ENCODE assay signal across 13 cellular contexts in genomic region chr6:113396644-113397201, GRCh38.
DNase-seq lines count a peak whose midpoint lies in the region; ATAC-seq and TF ChIP-seq lines count a peak whose summit lies in the region.
"Had no signal": no experiment of that assay in that cellular context is flagged by ENCODE, and none has a peak within 500 bp of the region (broad histone marks: within the 10 kb centered on the region; RNA-seq: fewer than 3 reads in every experiment).

No MANE protein-coding gene starts in this region.

- H3K36me3 Mint-ChIP-seq in nephron (ENCODE audit: low read depth) = no peaks in the 10 kb centered on the region
- H3K36me3 Mint-ChIP-seq: IgD-negative memory B cell had no signal

- POLR2A ChIA-PET in HEK293 (lab: Yijun Ruan, JAX) = interaction anchor here (0.6 kb wide), 2 partner anchors 48 to 64 kb away, joined by 4 read pairs; no protein-coding TSS in a partner anchor

- no peaks in the 10 kb centered on the region for H3K27me3 Mint-ChIP-seq in nephron (ENCODE audit: low read depth)
- H3K27me3 Mint-ChIP-seq: IgD-negative memory B cell had no signal

- H3K4me3 Mint-ChIP-seq in nephron = no peak overlapping the region
- H3K4me3 Mint-ChIP-seq: IgD-negative memory B cell had no signal

- no peaks in the 10 kb centered on the region for H3K9me3 Mint-ChIP-seq in nephron
- H3K9me3 Mint-ChIP-seq: IgD-negative memory B cell had no signal

- no peaks in the 10 kb centered on the region for H3K9me3 ChIP-seq in HEK293 (ENCODE audit: control insufficient read depth, insufficient read depth, low read depth, low read length)
- H3K9me3 ChIP-seq: BLaER1, HAP-1 had no signal

- no peaks in the 10 kb centered on the region; the same call in 1 of the 2 replicates for H3K4me1 ChIP-seq in HEK293 (ENCODE audit: control insufficient read depth, insufficient read depth, low read length)
- H3K4me1 ChIP-seq: BLaER1, HAP-1 had no signal

- peak; percentile 31 for DNase-seq in DMS79 (lab: John Stamatoyannopoulos, UW)
- DNase-seq in amniotic epithelial cell (ENCODE audit: low read depth) = peak; percentile 34
- no peak for DNase-seq in cerebellum (ENCODE audit: low spot score)
- DNase-seq in CD1c-positive myeloid dendritic cell (ENCODE audit: extremely low spot score) = no peak
- DNase-seq: MV-4-11, NCI-H1436 treated with DMSO at 0.1 percent for 48 hours, SHP77 had no signal

- peaks cover 39% of the 10 kb centered on the region for H3K4me1 Mint-ChIP-seq in nephron

- H3K4me3 ChIP-seq in HEK293 (ENCODE audit: low read depth, low read length) = no peak overlapping the region
- H3K4me3 ChIP-seq: BLaER1, HAP-1 had no signal

- H3K27ac Mint-ChIP-seq in nephron = peak overlapping the region; percentile 48 to 87 (median 82)
- H3K27ac Mint-ChIP-seq: IgD-negative memory B cell had no signal

- TF ChIP-seq CTCF in HEK293 (tag by site-specific recombination; IDR thresholded peaks at IDR 0.05) (no peak), nephron (IDR thresholded peaks at IDR 0.05; ENCODE audit: unreplicated experiment in 3 of 3) (no peak)

- no peaks in the 10 kb centered on the region for H3K36me3 ChIP-seq in HEK293 (ENCODE audit: control insufficient read depth in 2 of 2, insufficient read depth in 1 of 2, low read length in 2 of 2)
- H3K36me3 ChIP-seq: BLaER1, HAP-1 had no signal

- no peak for ATAC-seq in GM21423 (IDR thresholded peaks at IDR 0.05; ENCODE audit: unreplicated experiment)

- CTCF ChIA-PET in HEK293 (lab: Yijun Ruan, JAX) = interaction anchor here (1.1 kb wide), 1 partner anchor 19 kb away, joined by 4 read pairs; no protein-coding TSS in a partner anchor

- no peak overlapping the region for H3K27ac ChIP-seq in HEK293 (ENCODE audit: extremely low read depth, low read depth, low read length)
- H3K27ac ChIP-seq: BLaER1 had no signal

TF ChIP-seq in HEK293, 187 proteins besides CTCF, POLR2A, EP300 and RAD21:
- TF ChIP-seq ZNF692 (tag by site-specific recombination; IDR thresholded peaks at IDR 0.05) (no peak), SP2 (tag by site-specific recombination; IDR thresholded peaks at IDR 0.05) (no peak), HOXA7 (CRISPR knock-in tag; IDR thresholded peaks at IDR 0.05; ENCODE audit: borderline replicate concordance) (no peak), PBX3 (CRISPR knock-in tag; IDR thresholded peaks at IDR 0.05) (no peak), ZNF843 (tag by site-specific recombination; IDR thresholded peaks at IDR 0.05) (no peak), GLIS1 (tag by site-specific recombination; IDR thresholded peaks at IDR 0.05) (peak; percentile 62; the same call in 1 of the 2 replicates)
TF ChIP-seq in HEK293: peak in this region for 1.

Comparison
In these comparisons a context has a peak if more than half of its experiments do, and no peak if none do; other contexts are left out.
1. DNase-seq: peak in DMS79 (single experiment) and amniotic epithelial cell (single experiment); none in cerebellum (single experiment) and CD1c-positive myeloid dendritic cell (single experiment).